In the genomic region with DNA sequence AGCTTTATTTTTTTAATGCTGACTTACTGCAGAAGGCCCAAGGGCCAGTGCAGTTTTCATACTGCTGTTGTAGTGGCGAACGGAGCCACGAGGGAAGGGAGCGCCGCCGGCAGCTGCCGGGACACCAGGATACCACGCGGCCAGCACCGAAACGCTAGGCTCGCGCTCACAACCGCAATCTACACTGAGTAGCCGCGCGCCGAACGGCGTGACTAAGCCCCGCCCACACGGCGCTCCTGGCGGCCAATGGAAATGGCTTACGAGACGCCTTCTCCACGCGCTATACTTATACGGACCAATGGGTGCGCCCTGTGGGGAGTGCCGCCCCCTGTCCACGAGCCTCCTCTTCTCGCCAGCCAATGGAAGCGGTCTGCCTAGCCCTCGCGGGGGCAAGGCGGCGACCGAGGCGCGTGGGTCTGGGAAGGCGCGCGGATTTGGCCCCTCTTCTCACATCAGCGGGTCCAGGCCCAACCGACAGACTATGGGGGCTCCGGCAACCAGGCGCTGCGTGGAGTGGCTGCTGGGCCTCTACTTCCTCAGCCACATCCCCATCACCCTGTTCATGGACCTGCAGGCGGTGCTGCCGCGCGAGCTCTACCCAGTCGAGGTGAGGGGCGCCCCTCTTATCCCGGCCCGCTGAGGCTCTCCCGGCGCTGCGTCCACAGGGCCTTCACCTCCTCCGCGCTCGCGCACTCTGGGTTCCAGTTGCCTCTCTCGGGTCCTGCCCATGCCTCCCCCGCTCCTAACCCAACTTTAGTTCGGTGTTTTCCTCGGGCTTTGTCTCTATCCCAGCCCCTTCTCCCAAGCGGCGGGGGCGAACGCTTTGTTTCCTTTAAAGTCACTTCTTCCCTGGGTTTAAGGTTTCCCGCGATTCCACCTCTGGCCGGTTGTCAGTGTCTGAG, we compare ENCODE assay signal across 8 cellular contexts. TPM values are rescaled to one million over a fixed set of nuclear protein-coding genes. Genes with fewer than 3 reads are reported as not detected.
A peak's percentile ranks its signal among the peaks of the same experiment; 100 is the strongest.
DNase-seq lines count a peak whose midpoint lies in the region; ATAC-seq and TF ChIP-seq lines count a peak whose summit lies in the region.

A gene (plus strand): TSS at position 442 of the 902 bp plus-strand sequence. CDS start 40 bp downstream, at position 482.

- intact Hi-C loops in T-helper 1 cell treated with Interleukin-12 subunit alpha and Interleukin-12 subunit beta and Interleukin-4 antibody, amounts not matched to agents 30 ng/mL and 1 ng/mL, for 36 hours (cut with micrococcal nuclease): loop anchor here (1.0 to 5.0 kb wide), 10 partner anchors 16 to 510 kb away; a partner anchor contains a TSS
- intact Hi-C loops in left cardiac atrium (cut with DNase I): no loop called here

- peak within 1 kb of the TSS; percentile 79 for H3K4me3 Mint-ChIP-seq in progenitor cell of endocrine pancreas (ENCODE audit: low read depth)

- peaks cover 18% of the 10 kb centered on the region for H3K27me3 Mint-ChIP-seq in progenitor cell of endocrine pancreas

- peaks cover 40% of the 10 kb centered on the region for H3K4me1 Mint-ChIP-seq in progenitor cell of endocrine pancreas (ENCODE audit: low read depth)

- TF ChIP-seq CTCF in progenitor cell of endocrine pancreas (IDR thresholded peaks at IDR 0.05; ENCODE audit: unreplicated experiment): no peak

- H3K27ac Mint-ChIP-seq in progenitor cell of endocrine pancreas: peak within 1 kb of the TSS; percentile 93

- DNase-seq in NCI-H1694 (lab: John Stamatoyannopoulos, UW): peak; percentile 98
- DNase-seq in amniotic epithelial cell (ENCODE audit: low read depth): peak; percentile 96
- DNase-seq in left cardiac atrium: peak; percentile 97
- peak; percentile 89 for DNase-seq in progenitor cell of endocrine pancreas (ENCODE audit: low spot score, unreplicated experiment)
- DNase-seq in ureter (ENCODE audit: low spot score): peak; percentile 96

- peak; percentile 96 for ATAC-seq in GM18498 (IDR thresholded peaks at IDR 0.05; ENCODE audit: unreplicated experiment)
- ATAC-seq in HG02885 (IDR thresholded peaks at IDR 0.05; ENCODE audit: poor library complexity, unreplicated experiment): peak; percentile 94
- peak; percentile 99 to 100 for ATAC-seq in left cardiac atrium

- H3K9me3 Mint-ChIP-seq in progenitor cell of endocrine pancreas (ENCODE audit: low read depth): no peaks in the 10 kb centered on the region

- peaks cover 3% of the 10 kb centered on the region for H3K36me3 Mint-ChIP-seq in progenitor cell of endocrine pancreas (ENCODE audit: insufficient read depth)

RNA-seq across cellular contexts. Expression of the gene that starts here (rescaled TPM):
- 26.9 and 30.3 TPM in 2 replicates for total RNA-seq in T-helper 1 cell treated with Interleukin-12 subunit alpha and Interleukin-12 subunit beta and Interleukin-4 antibody, amounts not matched to agents 30 ng/mL and 1 ng/mL, for 36 hours
- total RNA-seq in left cardiac atrium: 1 to 10 TPM; 5.4 to 6.0 TPM
- total RNA-seq in progenitor cell of endocrine pancreas: 93.8 and 102 TPM in 2 replicates
- total RNA-seq in ureter: 237 TPM

Comparison
In these comparisons a context has a peak if more than half of its experiments do, and no peak if none do; other contexts are left out.
1. Peak in every context shown above with its lines: DNase-seq and ATAC-seq.